ENCODE assay signal across 30 cellular contexts in the genomic region with DNA sequence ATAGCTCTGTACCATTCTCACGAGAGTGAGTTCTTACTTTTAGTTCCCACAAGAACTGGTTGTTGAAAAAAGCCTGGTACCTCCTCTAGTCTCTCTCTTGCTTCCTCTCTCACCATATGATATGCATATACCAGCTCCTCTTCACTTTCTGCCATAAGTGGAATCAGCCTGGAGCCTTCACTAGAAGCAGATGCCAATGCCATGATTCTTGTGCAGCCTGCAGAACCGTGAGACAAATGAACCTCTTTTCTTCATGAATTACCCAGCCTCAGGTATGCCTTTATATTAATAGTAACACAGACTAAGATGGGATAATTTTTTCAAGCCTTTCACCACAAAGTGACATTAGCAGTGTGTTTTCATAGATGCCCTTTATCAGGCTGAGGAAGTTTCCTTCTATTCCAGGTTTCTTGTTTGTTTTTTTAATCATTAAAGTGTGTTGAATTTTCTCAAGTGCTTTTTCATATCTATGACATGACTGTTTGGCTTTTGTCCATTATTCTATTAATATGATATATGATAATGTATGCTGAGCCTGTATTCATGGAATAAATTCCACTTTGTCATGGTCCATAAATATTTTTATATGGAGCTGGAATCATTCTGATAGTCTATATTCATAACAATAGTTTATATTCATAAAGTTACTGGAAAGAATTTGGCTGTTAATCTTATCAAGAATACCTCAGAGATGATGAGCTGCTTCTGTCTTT. TPM values are rescaled to one million over a fixed set of nuclear protein-coding genes. Genes with fewer than 3 reads are reported as not detected.
DNase-seq lines count a peak whose midpoint lies in the region; ATAC-seq, FAIRE-seq and TF ChIP-seq lines count a peak whose summit lies in the region.
"Had no signal": no experiment of that assay in that cellular context is flagged by ENCODE, and none has a peak within 500 bp of the region (broad histone marks: within the 10 kb centered on the region; RNA-seq: fewer than 3 reads in every experiment).

No MANE protein-coding gene starts in this region.

- CTCF ChIA-PET in PC-3 (lab: Charles Lee) (interaction anchor here (0.5 kb wide), 1 partner anchor 463 kb away, joined by 3 read pairs; no protein-coding TSS in a partner anchor), endothelial cell of umbilical vein (lab: Charles Lee) (interaction anchor here (2.4 kb wide), 1 partner anchor 287 kb away, joined by 11 read pairs; no protein-coding TSS in a partner anchor)

- DNase-seq in EL: peak; percentile 41
- DNase-seq in PC-3: peak; percentile 73
- DNase-seq in endothelial cell of umbilical vein (ENCODE audit: low read depth, low spot score): no peak
- no peak for DNase-seq in activated naive CD4-positive, alpha-beta T cell treated with anti-CD3 and anti-CD28 coated beads, Interleukin-2, amount 50 U/mL, for 72 hours (ENCODE audit: low spot score in 2 of 2)
- no peak for DNase-seq in midbrain (lab: John Stamatoyannopoulos, UW)
- no peak for DNase-seq in activated CD4-positive, alpha-beta T cell treated with anti-CD3 and anti-CD28 coated beads for 1 hour
- DNase-seq: ACHN; activated CD8-positive, alpha-beta T cell treated with anti-CD3 and anti-CD28 coated beads, Interleukin-2, amount 10 ng/mL, durations not matched to agents 7 days and 5 days; activated naive CD4-positive, alpha-beta T cell treated with anti-CD3 and anti-CD28 coated beads for 36 hours; BE2C; CD8-positive, alpha-beta T cell; DMS 273 treated with DMSO at 0.1 percent for 48 hours; effector CD4-positive, alpha-beta T cell; erythroblast; head of caudate nucleus; islet precursor cell; naive B cell; NCI-H1048; NCI-H187; NCI-H69; posterior cingulate gyrus; SHP77; sigmoid colon; stimulated activated CD4-positive, alpha-beta T cell treated with anti-CD3 and anti-CD28 coated beads, Interleukin-4, amount 100 ng/mL, for 24 hours; substantia nigra; SW 1271 had no signal

- BruUV-seq in PC-3 (replicated peaks; lab: Mats Ljungman, UMichigan): no TSS peak
- BruUV-seq in endothelial cell of umbilical vein (replicated peaks; lab: Mats Ljungman, UMichigan): no TSS peak

- H3K27me3 ChIP-seq in ACC112 (ENCODE audit: insufficient read depth, low read length) (no peaks in the 10 kb centered on the region), PC-3 (ENCODE audit: low read length) (no peaks in the 10 kb centered on the region), endothelial cell of umbilical vein (ENCODE audit: control insufficient read depth in 2 of 2, insufficient read depth in 2 of 2, low read length in 2 of 2) (peaks cover 0 to 2% of the 10 kb centered on the region in 2 experiments)
- H3K27me3 ChIP-seq: BE2C, sigmoid colon had no signal

- peaks cover 0 to 5% of the 10 kb centered on the region in 2 donors for H3K36me3 Mint-ChIP-seq in activated naive CD4-positive, alpha-beta T cell treated with anti-CD3 and anti-CD28 coated beads, Interleukin-2, amount 50 U/mL, for 72 hours
- H3K36me3 Mint-ChIP-seq: CD8-positive, alpha-beta T cell; type B pancreatic cell had no signal

- POLR2A ChIA-PET in PC-3 (lab: Charles Lee; ENCODE audit: unreplicated experiment): interaction anchor here (0.6 kb wide), 1 partner anchor 230 kb away, joined by 26 read pairs; no protein-coding TSS in a partner anchor
- POLR2A ChIA-PET in endothelial cell of umbilical vein (lab: Charles Lee): no interaction called here

- H3K9me3 ChIP-seq in PC-3 (ENCODE audit: low read length) (0 out of 2 replicates have a peak, but pooled peaks cover 5% of the 10 kb centered on the region), endothelial cell of umbilical vein (replicated peaks; ENCODE audit: control insufficient read depth, insufficient read depth, low read length) (no peaks in the 10 kb centered on the region)
- H3K9me3 ChIP-seq: BE2C had no signal

- TF ChIP-seq POLR2A in endothelial cell of umbilical vein (IDR thresholded peaks at IDR 0.05; ENCODE audit: low read depth, low read length): no peak

- H3K27ac ChIP-seq in ACC112 (ENCODE audit: low read depth, low read length): peak overlapping the region; percentile 93; the same call in 1 of the 2 replicates
- H3K27ac ChIP-seq in PC-3 (ENCODE audit: low read length): peak overlapping the region; percentile 86
- no peak overlapping the region for H3K27ac ChIP-seq in endothelial cell of umbilical vein (ENCODE audit: insufficient read depth, low read depth, low read length)
- H3K27ac ChIP-seq: sigmoid colon had no signal

- H3K9me3 Mint-ChIP-seq in activated naive CD4-positive, alpha-beta T cell treated with anti-CD3 and anti-CD28 coated beads, Interleukin-2, amount 50 U/mL, for 72 hours: peaks cover 5 to 6% of the 10 kb centered on the region in 2 donors

- no peak overlapping the region for H2AFZ ChIP-seq in ACC112 (ENCODE audit: low read length, unreplicated experiment)
- no peak overlapping the region for H2AFZ ChIP-seq in PC-3 (ENCODE audit: low read length)
- H2AFZ ChIP-seq in endothelial cell of umbilical vein (ENCODE audit: low read depth, low read length): no peak overlapping the region

- peaks cover 9% of the 10 kb centered on the region for H3F3A ChIP-seq in PC-3 (ENCODE audit: low read length, unreplicated experiment)

- intact Hi-C loops in PC-3 (cut with micrococcal nuclease): no loop called here
- intact Hi-C loops in endothelial cell of umbilical vein (cut with micrococcal nuclease): no loop called here

- peak; percentile 47 for FAIRE-seq in endothelial cell of umbilical vein (lab: Jason Lieb, UNC)

- TF ChIP-seq CTCF in PC-3 (conservative IDR thresholded peaks at IDR 0.05; ENCODE audit: low read depth, low read length) (no peak), endothelial cell of umbilical vein (IDR thresholded peaks at IDR 0.05; ENCODE audit: extremely low read depth in 1 of 2, insufficient read depth in 1 of 2, low read depth in 1 of 2, low read length in 2 of 2) (no peak)

- H4K20me1 ChIP-seq in PC-3 (ENCODE audit: low read length) (no peaks in the 10 kb centered on the region), endothelial cell of umbilical vein (replicated peaks; ENCODE audit: control insufficient read depth, extremely low read depth, insufficient read depth, low read length) (no peaks in the 10 kb centered on the region)

- dilution Hi-C loops in endothelial cell of umbilical vein (cut with MboI; ENCODE audit: extremely low pct_ligation_motif_present, low sequenced_read_pairs): no loop called here

- no peak overlapping the region for H3K4me3 ChIP-seq in ACC112 (ENCODE audit: low read depth, low read length)
- no peak overlapping the region for H3K4me3 ChIP-seq in PC-3 (ENCODE audit: low read length)
- no peak overlapping the region for H3K4me3 ChIP-seq in endothelial cell of umbilical vein (replicated peaks in 1 of 3; ENCODE audit: insufficient read depth in 1 of 3, low read depth in 1 of 3, low read length in 3 of 3)
- H3K4me3 ChIP-seq: sigmoid colon had no signal

- H3K9ac ChIP-seq in PC-3 (ENCODE audit: low read length) (peak overlapping the region; percentile 52; the same call in 1 of the 2 replicates), endothelial cell of umbilical vein (replicated peaks; ENCODE audit: extremely low read depth, insufficient read depth, low read length) (no peak overlapping the region)

- H3K4me2 ChIP-seq in PC-3 (ENCODE audit: low read length): no peak overlapping the region; the same call in 1 of the 2 replicates
- H3K4me2 ChIP-seq in endothelial cell of umbilical vein (ENCODE audit: insufficient read depth, low read length): no peak overlapping the region

- H3K36me3 ChIP-seq in ACC112 (ENCODE audit: insufficient read depth, low read length) (no peaks in the 10 kb centered on the region), PC-3 (ENCODE audit: low read depth, low read length) (no peaks in the 10 kb centered on the region), endothelial cell of umbilical vein (ENCODE audit: control insufficient read depth in 2 of 2, extremely low read depth in 1 of 2, insufficient read depth in 2 of 2, low read length in 2 of 2) (no peaks in the 10 kb centered on the region)
- H3K36me3 ChIP-seq: BE2C, sigmoid colon had no signal

- H3K79me2 ChIP-seq in ACC112 (ENCODE audit: control insufficient read depth, insufficient read depth, low read length, unreplicated experiment): no peaks in the 10 kb centered on the region
- H3K79me2 ChIP-seq in PC-3 (ENCODE audit: low read length): no peaks in the 10 kb centered on the region
- H3K79me2 ChIP-seq in endothelial cell of umbilical vein (ENCODE audit: control insufficient read depth, insufficient read depth, low read length): no peaks in the 10 kb centered on the region

- peak; percentile 4; the same call in 1 of the 2 replicates for ATAC-seq in PC-3
- ATAC-seq in HG03571 (IDR thresholded peaks at IDR 0.05; ENCODE audit: unreplicated experiment): no peak
- ATAC-seq in activated naive CD4-positive, alpha-beta T cell treated with anti-CD3 and anti-CD28 coated beads, Interleukin-2, amount 50 U/mL, for 72 hours: no peak
- ATAC-seq: activated CD8-positive, alpha-beta T cell treated with anti-CD3 and anti-CD28 coated beads, Interleukin-2, amount 10 ng/mL, durations not matched to agents 7 days and 5 days; CD8-positive, alpha-beta T cell had no signal

- peaks cover 28% of the 10 kb centered on the region for H3K4me1 ChIP-seq in ACC112 (ENCODE audit: control insufficient read depth, insufficient read depth, low read length, unreplicated experiment)
- peaks cover 34% of the 10 kb centered on the region for H3K4me1 ChIP-seq in PC-3 (ENCODE audit: insufficient read depth, low read length)
- H3K4me1 ChIP-seq in endothelial cell of umbilical vein (ENCODE audit: control insufficient read depth, extremely low read depth, insufficient read depth, low read length): peaks cover 17% of the 10 kb centered on the region
- H3K4me1 ChIP-seq: BE2C, sigmoid colon had no signal

- no peaks in the 10 kb centered on the region for H3K9me2 ChIP-seq in PC-3 (replicated peaks; ENCODE audit: low read length)

- no peaks in the 10 kb centered on the region for H3K9me1 ChIP-seq in endothelial cell of umbilical vein (replicated peaks; ENCODE audit: control insufficient read depth, extremely low read depth, insufficient read depth, low read length)

- peak overlapping the region in 1 of 2 donors; percentile 67 for H3K27ac Mint-ChIP-seq in activated naive CD4-positive, alpha-beta T cell treated with anti-CD3 and anti-CD28 coated beads, Interleukin-2, amount 50 U/mL, for 72 hours
- H3K27ac Mint-ChIP-seq: activated CD8-positive, alpha-beta T cell treated with anti-CD3 and anti-CD28 coated beads, Interleukin-2, amount 10 ng/mL, durations not matched to agents 7 days and 5 days; activated naive CD4-positive, alpha-beta T cell treated with anti-CD3 and anti-CD28 coated beads for 36 hours; CD8-positive, alpha-beta T cell; type B pancreatic cell had no signal

RNA-seq across cellular contexts. Expression of a gene that starts 40.6 kb away (rescaled TPM):
- total RNA-seq in PC-3 (2014; rRNA removed) (not detected in 2 replicates), endothelial cell of umbilical vein (not detected in 2 replicates)
- polyA plus RNA-seq in endothelial cell of umbilical vein: not detected in 2 replicates
- polyA plus RNA-seq in endothelial cell of umbilical vein (2011; cell fraction: cytosol; rRNA removed): not detected in 2 replicates
- not detected in 2 replicates for polyA plus RNA-seq in endothelial cell of umbilical vein (2011; cell fraction: nucleus; rRNA removed)
- polyA plus RNA-seq in endothelial cell of umbilical vein (2012): not detected in 2 replicates
- polyA minus RNA-seq in endothelial cell of umbilical vein: not detected in 2 replicates
- polyA minus RNA-seq in endothelial cell of umbilical vein (2011; cell fraction: cytosol; rRNA and poly(A)+ RNA removed): not detected
- not detected in 2 replicates for polyA minus RNA-seq in endothelial cell of umbilical vein (2011; cell fraction: nucleus; rRNA and poly(A)+ RNA removed)
- not detected for total RNA-seq in activated naive CD4-positive, alpha-beta T cell treated with anti-CD3 and anti-CD28 coated beads, Interleukin-2, amount 50 U/mL, for 72 hours
- total RNA-seq: activated CD8-positive, alpha-beta T cell treated with anti-CD3 and anti-CD28 coated beads, Interleukin-2, amount 10 ng/mL, durations not matched to agents 7 days and 5 days; activated naive CD4-positive, alpha-beta T cell treated with anti-CD3 and anti-CD28 coated beads for 36 hours; CD8-positive, alpha-beta T cell; liver; sigmoid colon had no signal
- polyA plus RNA-seq: liver, sigmoid colon had no signal

Comparison
In these comparisons a context has a peak if more than half of its experiments do, and no peak if none do; other contexts are left out.
1. DNase-seq: peak in EL (single experiment) and PC-3 (single experiment); none in endothelial cell of umbilical vein (single experiment), activated naive CD4-positive, alpha-beta T cell treated with anti-CD3 and anti-CD28 coated beads, Interleukin-2, amount 50 U/mL, for 72 hours (0 of 2), midbrain (single experiment) and activated CD4-positive, alpha-beta T cell treated with anti-CD3 and anti-CD28 coated beads for 1 hour (single experiment).